In genomic region chr20:3218307-3218988, GRCh38 we compare ENCODE assay signal across 9 cellular contexts. TPM values are rescaled to one million over a fixed set of nuclear protein-coding genes. Genes with fewer than 3 reads are reported as not detected.
DNase-seq lines count a peak whose midpoint lies in the region; ATAC-seq, FAIRE-seq and TF ChIP-seq lines count a peak whose summit lies in the region.
"Had no signal": no experiment of that assay in that cellular context is flagged by ENCODE, and none has a peak within 500 bp of the region (broad histone marks: within the 10 kb centered on the region; RNA-seq: fewer than 3 reads in every experiment).

No MANE protein-coding gene starts in this region.

- H3K9me3 ChIP-seq in HEK293 (ENCODE audit: control insufficient read depth, insufficient read depth, low read depth, low read length), result no peaks in the 10 kb centered on the region
- no peaks in the 10 kb centered on the region for H3K9me3 ChIP-seq in OCI-LY3 (ENCODE audit: insufficient read depth, low read length)
- H3K9me3 ChIP-seq in psoas muscle, result no peaks in the 10 kb centered on the region

- H3K4me2 ChIP-seq in OCI-LY3 (ENCODE audit: low read length), result peak overlapping the region; percentile 28

- DNase-seq in DMS53 (lab: John Stamatoyannopoulos, UW) (peak; percentile 82), frontal cortex (ENCODE audit: low spot score in 2 of 2) (peak; percentile 60 to 77), psoas muscle (peak; percentile 72 to 80), NCI-H446 treated with DMSO at 0.1 percent for 48 hours (lab: John Stamatoyannopoulos, UW) (no peak)
- peak; percentile 63 for DNase-seq in activated T-helper 1 cell treated with anti-CD3 and anti-CD28 coated beads, Interleukin-12 subunit alpha, Interleukin-12 subunit beta, Interleukin-2, Interleukin-4 antibody, amounts not matched to agents 30 ng/mL and 10 ng/mL and 1 ng/mL, durations not matched to agents 14 hours and 24 hours and 36 hours (ENCODE audit: low spot score)

- no peak for FAIRE-seq in frontal cortex (lab: Jason Lieb, UNC)
- FAIRE-seq: TTC549 had no signal

- peaks cover 21% of the 10 kb centered on the region for H3K36me3 Mint-ChIP-seq in activated T-helper 1 cell treated with anti-CD3 and anti-CD28 coated beads, Interleukin-12 subunit alpha, Interleukin-12 subunit beta, Interleukin-2, Interleukin-4 antibody, amounts not matched to agents 30 ng/mL and 10 ng/mL and 1 ng/mL, durations not matched to agents 14 hours and 24 hours and 36 hours (ENCODE audit: low read depth)

- H3K4me1 Mint-ChIP-seq in activated T-helper 1 cell treated with anti-CD3 and anti-CD28 coated beads, Interleukin-12 subunit alpha, Interleukin-12 subunit beta, Interleukin-2, Interleukin-4 antibody, amounts not matched to agents 30 ng/mL and 10 ng/mL and 1 ng/mL, durations not matched to agents 14 hours and 24 hours and 36 hours (ENCODE audit: low read depth), result peaks cover 6% of the 10 kb centered on the region

- H3K4me3 ChIP-seq in HEK293 (ENCODE audit: low read depth, low read length) (no peak overlapping the region), OCI-LY3 (ENCODE audit: low read length) (no peak overlapping the region), psoas muscle (no peak overlapping the region)

- WGBS in psoas muscle, 3 donors, result 21 to 26% (median 23%) methylated on average over 30 of the region's 30 CpGs

- no peaks in the 10 kb centered on the region for H3K27me3 Mint-ChIP-seq in activated T-helper 1 cell treated with anti-CD3 and anti-CD28 coated beads, Interleukin-12 subunit alpha, Interleukin-12 subunit beta, Interleukin-2, Interleukin-4 antibody, amounts not matched to agents 30 ng/mL and 10 ng/mL and 1 ng/mL, durations not matched to agents 14 hours and 24 hours and 36 hours (ENCODE audit: insufficient read depth)

- H3K27me3 ChIP-seq in OCI-LY3 (ENCODE audit: low read depth, low read length), result no peaks in the 10 kb centered on the region
- no peaks in the 10 kb centered on the region for H3K27me3 ChIP-seq in psoas muscle (ENCODE audit: insufficient read depth in 3 of 3, low read length in 2 of 3)

- no peaks in the 10 kb centered on the region for H3K9me3 Mint-ChIP-seq in activated T-helper 1 cell treated with anti-CD3 and anti-CD28 coated beads, Interleukin-12 subunit alpha, Interleukin-12 subunit beta, Interleukin-2, Interleukin-4 antibody, amounts not matched to agents 30 ng/mL and 10 ng/mL and 1 ng/mL, durations not matched to agents 14 hours and 24 hours and 36 hours

- H3K27ac ChIP-seq in HEK293 (ENCODE audit: extremely low read depth, low read depth, low read length) (no peak overlapping the region; the same call in 1 of the 2 replicates), OCI-LY3 (ENCODE audit: low read length) (no peak overlapping the region), psoas muscle (no peak overlapping the region)

- H3K79me2 ChIP-seq in OCI-LY3 (ENCODE audit: low read length), result peaks cover 3% of the 10 kb centered on the region; the same call in 1 of the 2 replicates

- H3K36me3 ChIP-seq in HEK293 (ENCODE audit: control insufficient read depth in 2 of 2, insufficient read depth in 1 of 2, low read length in 2 of 2) (peaks cover 50 to 64% of the 10 kb centered on the region in 2 experiments), OCI-LY3 (replicated peaks; ENCODE audit: low read depth, low read length) (peaks cover 38% of the 10 kb centered on the region), psoas muscle (ENCODE audit: insufficient read depth in 1 of 2, low read depth in 1 of 2) (peaks cover 3 to 71% of the 10 kb centered on the region in 2 donors)

- TF ChIP-seq CTCF in HEK293 (tag by site-specific recombination; IDR thresholded peaks at IDR 0.05) (peak; percentile 93), OCI-LY3 (IDR thresholded peaks at IDR 0.05; ENCODE audit: low read depth, low read length) (peak; percentile 96), psoas muscle (IDR thresholded peaks at IDR 0.05) (peak; percentile 94)

- intact Hi-C loops in activated T-helper 1 cell treated with anti-CD3 and anti-CD28 coated beads, Interleukin-12 subunit alpha, Interleukin-12 subunit beta, Interleukin-2, Interleukin-4 antibody, amounts not matched to agents 30 ng/mL and 10 ng/mL and 1 ng/mL, durations not matched to agents 14 hours and 24 hours and 36 hours (cut with micrococcal nuclease), result loop anchor here (1.0 kb wide), 2 partner anchors 58 to 98 kb away; no protein-coding TSS in a partner anchor
- intact Hi-C loops in psoas muscle (cut with DNase I), result loop anchor here in 1 of 2 donors (2.0 kb wide), 1 partner anchor 94 kb away; no protein-coding TSS in a partner anchor

- no peak overlapping the region for H2AFZ ChIP-seq in OCI-LY3 (ENCODE audit: low read depth, low read length)

- POLR2A ChIA-PET in HEK293 (lab: Yijun Ruan, JAX), result interaction anchor here (0.6 kb wide), 1 partner anchor 10 kb away, joined by 4 read pairs; no protein-coding TSS in a partner anchor

- CTCF ChIA-PET in HEK293 (lab: Yijun Ruan, JAX), result interaction anchor here (0.6 to 6.5 kb wide), 24 partner anchors 9 to 878 kb away, joined by 3 to 70 read pairs (median 4); partner anchors contain the start of gene ITPA

- H3K4me1 ChIP-seq in HEK293 (ENCODE audit: control insufficient read depth, insufficient read depth, low read length), result no peaks in the 10 kb centered on the region; the same call in 1 of the 2 replicates
- peaks cover 4% of the 10 kb centered on the region; the same call in 1 of the 2 replicates for H3K4me1 ChIP-seq in OCI-LY3 (ENCODE audit: low read length)
- H3K4me1 ChIP-seq in psoas muscle, result peaks cover 24% of the 10 kb centered on the region

- H3K9ac ChIP-seq in OCI-LY3 (ENCODE audit: low read length), result no peak overlapping the region

- no peak overlapping the region for H3K27ac Mint-ChIP-seq in activated T-helper 1 cell treated with anti-CD3 and anti-CD28 coated beads, Interleukin-12 subunit alpha, Interleukin-12 subunit beta, Interleukin-2, Interleukin-4 antibody, amounts not matched to agents 30 ng/mL and 10 ng/mL and 1 ng/mL, durations not matched to agents 14 hours and 24 hours and 36 hours

- H4K20me1 ChIP-seq in OCI-LY3 (ENCODE audit: insufficient read depth, low read length), result 0 out of 2 replicates have a peak, but pooled peaks cover 4% of the 10 kb centered on the region

- ATAC-seq in psoas muscle (peak; percentile 56 to 79 (median 68)), HG02588 (IDR thresholded peaks at IDR 0.05; ENCODE audit: unreplicated experiment) (no peak)

- no peak overlapping the region for H3K4me3 Mint-ChIP-seq in activated T-helper 1 cell treated with anti-CD3 and anti-CD28 coated beads, Interleukin-12 subunit alpha, Interleukin-12 subunit beta, Interleukin-2, Interleukin-4 antibody, amounts not matched to agents 30 ng/mL and 10 ng/mL and 1 ng/mL, durations not matched to agents 14 hours and 24 hours and 36 hours

TF ChIP-seq in HEK293, 187 proteins besides CTCF, POLR2A, EP300 and RAD21 (continues in another document):
- peak; percentile 37 for TF ChIP-seq ZBTB26 (tag by site-specific recombination; optimal IDR thresholded peaks at IDR 0.05)
- TF ChIP-seq KLF17 (tag by site-specific recombination; IDR thresholded peaks at IDR 0.05), result peak; percentile 50; the same call in 1 of the 2 replicates
- TF ChIP-seq ZNF146 (tag by site-specific recombination; IDR thresholded peaks at IDR 0.05), result no peak

RNA-seq across cellular contexts. Expression of gene ITPA, which starts 9.2 kb away (rescaled TPM):
- total RNA-seq in activated T-helper 1 cell treated with anti-CD3 and anti-CD28 coated beads, Interleukin-12 subunit alpha, Interleukin-12 subunit beta, Interleukin-2, Interleukin-4 antibody, amounts not matched to agents 30 ng/mL and 10 ng/mL and 1 ng/mL, durations not matched to agents 14 hours and 24 hours and 36 hours, result 93.3 and 96.0 TPM in 2 replicates
- total RNA-seq in frontal cortex (47.3 TPM), psoas muscle (10 to 100 TPM; 19.6 to 26.0 (median 23.9) TPM)
- 10 to 100 TPM; 28.4 to 83.9 (median 41.0) TPM for polyA plus RNA-seq in psoas muscle

RNA-seq across cellular contexts. Expression of gene DDRGK1, which starts 14.0 kb away (rescaled TPM):
- total RNA-seq in activated T-helper 1 cell treated with anti-CD3 and anti-CD28 coated beads, Interleukin-12 subunit alpha, Interleukin-12 subunit beta, Interleukin-2, Interleukin-4 antibody, amounts not matched to agents 30 ng/mL and 10 ng/mL and 1 ng/mL, durations not matched to agents 14 hours and 24 hours and 36 hours, result 67.5 and 72.3 TPM in 2 replicates
- total RNA-seq in frontal cortex, result 20.8 TPM
- total RNA-seq in psoas muscle, result 10 to 100 TPM; 36.6 to 49.7 (median 42.3) TPM
- 10 to 100 TPM; 58.3 to 82.2 (median 71.7) TPM for polyA plus RNA-seq in psoas muscle

RNA-seq across cellular contexts. Expression of gene SLC4A11, which starts 20.5 kb away (rescaled TPM):
- 3.2 and 3.3 TPM in 2 replicates for total RNA-seq in activated T-helper 1 cell treated with anti-CD3 and anti-CD28 coated beads, Interleukin-12 subunit alpha, Interleukin-12 subunit beta, Interleukin-2, Interleukin-4 antibody, amounts not matched to agents 30 ng/mL and 10 ng/mL and 1 ng/mL, durations not matched to agents 14 hours and 24 hours and 36 hours
- total RNA-seq in frontal cortex (under 0.01 TPM), psoas muscle (1 to 10 TPM in 1 of 4 donors, under 1 TPM in 3; 0.44 to 1.4 (median 0.66) TPM)
- under 1 TPM; 0.10 to 0.39 (median 0.23) TPM for polyA plus RNA-seq in psoas muscle

RNA-seq across cellular contexts. Expression of gene LZTS3, which starts 45.1 kb away (rescaled TPM):
- 0.54 and 0.78 TPM in 2 replicates for total RNA-seq in activated T-helper 1 cell treated with anti-CD3 and anti-CD28 coated beads, Interleukin-12 subunit alpha, Interleukin-12 subunit beta, Interleukin-2, Interleukin-4 antibody, amounts not matched to agents 30 ng/mL and 10 ng/mL and 1 ng/mL, durations not matched to agents 14 hours and 24 hours and 36 hours
- total RNA-seq in frontal cortex (13.9 TPM), psoas muscle (10 to 100 TPM in 1 of 4 donors, 1 to 10 TPM in 3; 5.8 to 10.5 (median 7.5) TPM)
- polyA plus RNA-seq in psoas muscle, result 10 to 100 TPM in 1 of 3 donors, 1 to 10 TPM in 2; 4.1 to 13.7 (median 8.0) TPM

RNA-seq across cellular contexts. Expression of gene FASTKD5, which starts 58.8 kb away (rescaled TPM):
- total RNA-seq in activated T-helper 1 cell treated with anti-CD3 and anti-CD28 coated beads, Interleukin-12 subunit alpha, Interleukin-12 subunit beta, Interleukin-2, Interleukin-4 antibody, amounts not matched to agents 30 ng/mL and 10 ng/mL and 1 ng/mL, durations not matched to agents 14 hours and 24 hours and 36 hours, result 25.4 TPM in 2 replicates
- 24.9 TPM for total RNA-seq in frontal cortex
- 10 to 100 TPM; 22.4 to 45.9 (median 26.4) TPM for total RNA-seq in psoas muscle
- polyA plus RNA-seq in psoas muscle, result 10 to 100 TPM; 30.9 to 91.1 (median 35.5) TPM
